9 cellular contexts compared by ENCODE assay signal in the genomic region with DNA sequence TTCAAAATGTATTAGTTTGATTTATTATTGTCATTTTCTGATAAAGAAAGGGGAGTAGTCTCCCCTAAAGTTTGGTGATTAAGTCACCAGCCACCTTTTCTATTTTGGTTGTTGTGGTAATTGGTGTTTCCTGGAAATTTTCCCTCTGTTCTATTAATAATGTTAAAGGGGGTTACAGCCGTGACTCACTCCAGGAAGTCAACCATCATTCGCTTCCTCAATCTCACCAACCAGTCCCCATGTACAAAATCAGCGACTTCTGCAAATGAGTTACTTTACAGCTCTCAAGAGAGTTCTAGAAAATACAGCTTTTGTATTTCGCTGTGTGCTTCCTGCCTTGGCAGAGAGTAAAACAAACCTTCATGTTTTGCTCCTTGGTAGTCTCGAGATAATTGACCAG.
DNase-seq lines count a peak whose midpoint lies in the region; ATAC-seq and TF ChIP-seq lines count a peak whose summit lies in the region.
"Had no signal": no experiment of that assay in that cellular context is flagged by ENCODE, and none has a peak within 500 bp of the region (broad histone marks: within the 10 kb centered on the region; RNA-seq: fewer than 3 reads in every experiment).

No MANE protein-coding gene starts in this region.

- no peak overlapping the region for H3K4me2 ChIP-seq in DND-41 (ENCODE audit: insufficient read depth, low read length)

- H3K27me3 Mint-ChIP-seq in activated T-helper 17 cell treated with anti-CD3 and anti-CD28 coated beads, Interleukin-2, amount 50 U/mL, for 72 hours: no peaks in the 10 kb centered on the region
- H3K27me3 Mint-ChIP-seq in naive thymus-derived CD8-positive, alpha-beta T cell: no peaks in the 10 kb centered on the region

- POLR2A ChIA-PET in naive thymus-derived CD8-positive, alpha-beta T cell (lab: Charles Lee): no interaction called here

- no peaks in the 10 kb centered on the region for H3K36me3 Mint-ChIP-seq in activated T-helper 17 cell treated with anti-CD3 and anti-CD28 coated beads, Interleukin-2, amount 50 U/mL, for 72 hours (ENCODE audit: low read depth)
- H3K36me3 Mint-ChIP-seq in naive thymus-derived CD8-positive, alpha-beta T cell: peaks cover 2 to 9% (median 5%) of the 10 kb centered on the region in 3 donors

- no peaks in the 10 kb centered on the region for H3K27me3 ChIP-seq in DND-41 (ENCODE audit: insufficient read depth, low read length, poor library complexity)
- H3K27me3 ChIP-seq in HL-60 (ENCODE audit: insufficient read depth, poor library complexity, severe bottlenecking): no peaks in the 10 kb centered on the region
- H3K27me3 ChIP-seq: cardiac muscle cell had no signal

- H3K79me2 ChIP-seq in DND-41 (ENCODE audit: insufficient read depth, low read length): no peaks in the 10 kb centered on the region

- H4K20me1 ChIP-seq in DND-41 (ENCODE audit: insufficient read depth, low read length): no peaks in the 10 kb centered on the region

- H3K9me3 Mint-ChIP-seq in activated T-helper 17 cell treated with anti-CD3 and anti-CD28 coated beads, Interleukin-2, amount 50 U/mL, for 72 hours: no peaks in the 10 kb centered on the region
- peaks cover 0 to 3% (median 0%) of the 10 kb centered on the region in 9 donors for H3K9me3 Mint-ChIP-seq in naive thymus-derived CD8-positive, alpha-beta T cell

- H3K4me3 ChIP-seq in DND-41 (ENCODE audit: low read depth in 1 of 2, low read length in 2 of 2) (no peak overlapping the region), HL-60 (replicated peaks; ENCODE audit: insufficient read depth, low read length) (no peak overlapping the region)
- H3K4me3 ChIP-seq: cardiac muscle cell had no signal

- peaks cover 16% of the 10 kb centered on the region for H3K4me1 Mint-ChIP-seq in activated T-helper 17 cell treated with anti-CD3 and anti-CD28 coated beads, Interleukin-2, amount 50 U/mL, for 72 hours
- H3K4me1 Mint-ChIP-seq in naive thymus-derived CD8-positive, alpha-beta T cell: peaks cover 12 to 84% (median 30%) of the 10 kb centered on the region in 4 donors

- ATAC-seq in DND-41 (ENCODE audit: insufficient read depth, low read depth) (peak; percentile 97), GM21381 (IDR thresholded peaks at IDR 0.05; ENCODE audit: unreplicated experiment) (peak; percentile 72)
- ATAC-seq in activated T-helper 17 cell treated with anti-CD3 and anti-CD28 coated beads, Interleukin-2, amount 50 U/mL, for 72 hours (replicated peaks): peak; percentile 84
- peak; percentile 79 to 83 for ATAC-seq in naive thymus-derived CD8-positive, alpha-beta T cell

- no peaks in the 10 kb centered on the region for H3K9me3 ChIP-seq in DND-41 (ENCODE audit: insufficient read depth, low read length, severe bottlenecking)

- no peak overlapping the region for H3K9ac ChIP-seq in DND-41 (ENCODE audit: low read depth, low read length)

- peak overlapping the region; percentile 57 for H3K27ac Mint-ChIP-seq in activated T-helper 17 cell treated with anti-CD3 and anti-CD28 coated beads, Interleukin-2, amount 50 U/mL, for 72 hours
- peak overlapping the region; percentile 14 to 86 (median 76) for H3K27ac Mint-ChIP-seq in naive thymus-derived CD8-positive, alpha-beta T cell

- H3K4me3 Mint-ChIP-seq in activated T-helper 17 cell treated with anti-CD3 and anti-CD28 coated beads, Interleukin-2, amount 50 U/mL, for 72 hours: peak overlapping the region; percentile 64
- peak overlapping the region; percentile 3 to 75 (median 56) for H3K4me3 Mint-ChIP-seq in naive thymus-derived CD8-positive, alpha-beta T cell

- no peak overlapping the region for H2AFZ ChIP-seq in DND-41 (ENCODE audit: low read depth, low read length)

- TF ChIP-seq CTCF in DND-41 (IDR thresholded peaks at IDR 0.05; ENCODE audit: borderline replicate concordance, extremely low read depth, low read length, poor library complexity, severe bottlenecking) (no peak), HL-60 (IDR thresholded peaks at IDR 0.05; ENCODE audit: insufficient read depth, low read length) (no peak)

- peaks cover 18% of the 10 kb centered on the region for H3K4me1 ChIP-seq in DND-41 (ENCODE audit: insufficient read depth, low read length)

- peak overlapping the region; percentile 29 for H3K27ac ChIP-seq in DND-41 (ENCODE audit: low read length)
- peak overlapping the region; percentile 39 for H3K27ac ChIP-seq in HL-60 (replicated peaks)
- H3K27ac ChIP-seq: cardiac muscle cell had no signal

- DNase-seq in DND-41: peak; percentile 48
- peak in 1 of 2 experiments; percentile 64 for DNase-seq in HL-60 (ENCODE audit: low read depth in 1 of 2, low spot score in 1 of 2)
- DNase-seq in naive thymus-derived CD8-positive, alpha-beta T cell: peak in 4 of 10 donors; percentile 25 to 40 (median 36)
- no peak for DNase-seq in amniotic stem cell (lab: John Stamatoyannopoulos, UW)
- no peak for DNase-seq in NCI-H146 treated with DMSO at 0.1 percent for 48 hours (lab: John Stamatoyannopoulos, UW; ENCODE audit: unreplicated experiment)
- no peak for DNase-seq in LoVo (ENCODE audit: low spot score)

- H3K36me3 ChIP-seq in DND-41 (ENCODE audit: insufficient read depth, low read length): no peaks in the 10 kb centered on the region
- H3K36me3 ChIP-seq: cardiac muscle cell had no signal
